1 cellular context compared by ENCODE assay signal in the genomic region with DNA sequence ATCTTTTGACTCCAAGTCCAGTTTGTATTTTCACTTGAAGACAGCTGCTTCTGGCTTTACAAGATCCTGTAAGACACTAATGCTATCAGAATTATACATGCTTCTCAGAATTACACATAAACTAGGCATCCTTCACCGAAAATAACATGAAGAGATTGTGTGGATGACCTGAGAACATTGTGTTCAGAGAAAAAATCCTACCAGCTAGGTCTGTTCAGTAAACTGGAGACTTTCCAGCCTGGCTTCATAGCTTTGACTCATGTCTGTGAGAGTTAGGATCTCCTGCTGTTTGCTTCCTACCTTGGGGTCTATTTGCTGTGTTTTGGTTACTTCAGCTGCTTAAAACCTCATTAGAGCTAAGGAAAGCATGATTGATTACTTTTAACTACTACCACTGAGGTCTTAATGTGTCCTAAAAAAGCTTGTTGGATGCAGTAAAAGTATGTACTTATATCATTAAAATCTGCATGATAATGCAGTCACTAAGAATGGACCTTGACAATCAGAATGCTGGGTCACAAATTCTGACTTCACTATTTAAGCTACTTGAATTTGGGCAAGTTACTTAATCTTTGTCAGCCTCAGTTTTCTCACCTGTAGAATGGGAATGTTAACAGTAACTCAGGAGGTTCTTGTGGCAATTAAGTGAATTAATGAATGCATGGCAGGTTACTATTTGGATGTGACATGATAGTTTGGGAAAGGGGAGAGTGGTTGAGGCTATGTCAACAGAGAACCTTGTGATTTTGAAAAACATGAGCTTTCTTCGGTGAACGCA.
TF ChIP-seq lines count a peak whose summit lies in the region.

No MANE protein-coding gene starts in this region.

TF ChIP-seq in H1, 55 proteins besides CTCF, POLR2A, EP300 and RAD21:
- TF ChIP-seq KDM1A (IDR thresholded peaks at IDR 0.05; ENCODE audit: borderline replicate concordance, low read length) (peak; percentile 87), PHF8 (conservative IDR thresholded peaks at IDR 0.05; ENCODE audit: low read depth, low read length) (no peak), HDAC2 (IDR thresholded peaks at IDR 0.05; ENCODE audit: borderline replicate concordance in 1 of 2, low read depth in 2 of 2, low read length in 2 of 2) (peak in 1 of 2 experiments; percentile 45; a peak in 1 of 4 replicates), NRF1 (IDR thresholded peaks at IDR 0.05; ENCODE audit: low read depth, low read length) (no peak), SP4 (IDR thresholded peaks at IDR 0.05; ENCODE audit: low read length) (no peak)
TF ChIP-seq in H1: peak in this region for 2.
